ENCODE assay signal across 11 cellular contexts in genomic region chr20:20211274-20211987, GRCh38.
DNase-seq lines count a peak whose midpoint lies in the region; ATAC-seq and TF ChIP-seq lines count a peak whose summit lies in the region.
"Had no signal": no experiment of that assay in that cellular context is flagged by ENCODE, and none has a peak within 500 bp of the region (broad histone marks: within the 10 kb centered on the region; RNA-seq: fewer than 3 reads in every experiment).

No MANE protein-coding gene starts in this region.

- no peak for ATAC-seq in CD4-positive, alpha-beta T cell (ENCODE audit: poor library complexity)
- ATAC-seq: naive thymus-derived CD8-positive, alpha-beta T cell had no signal

- no peak for TF ChIP-seq CTCF in mesothelial cell of epicardium (IDR thresholded peaks at IDR 0.05; ENCODE audit: unreplicated experiment)
- TF ChIP-seq CTCF in CD4-positive, alpha-beta T cell (IDR thresholded peaks at IDR 0.05) = no peak

- intact Hi-C loops in CD4-positive, alpha-beta T cell (cut with DNase I, micrococcal nuclease) = no loop called here

- no peaks in the 10 kb centered on the region for H3K9me3 Mint-ChIP-seq in mesothelial cell of epicardium
- H3K9me3 Mint-ChIP-seq in CD4-positive, alpha-beta T cell = no peaks in the 10 kb centered on the region

- no peaks in the 10 kb centered on the region for H3K27me3 ChIP-seq in CD4-positive, alpha-beta T cell (ENCODE audit: control insufficient read depth, insufficient read depth, low read length)
- H3K27me3 ChIP-seq: SJCRH30 had no signal

- H3K4me3 Mint-ChIP-seq in mesothelial cell of epicardium = no peak overlapping the region
- H3K4me3 Mint-ChIP-seq in CD4-positive, alpha-beta T cell = no peak overlapping the region

- DNase-seq in DMS79 (lab: John Stamatoyannopoulos, UW) (peak; percentile 71), HS-27A (ENCODE audit: low read depth) (peak; percentile 9), RKO (ENCODE audit: low spot score) (peak; percentile 29), mesothelial cell of epicardium (ENCODE audit: low spot score in 2 of 2, unreplicated experiment in 2 of 2) (no peak), NCI-H524 treated with DMSO at 0.1 percent for 48 hours (lab: John Stamatoyannopoulos, UW) (no peak), AML-193 (lab: John Stamatoyannopoulos, UW) (no peak)
- no peak for DNase-seq in CD4-positive, alpha-beta T cell
- DNase-seq: naive thymus-derived CD8-positive, alpha-beta T cell; NCI-H1436 treated with DMSO at 0.1 percent for 48 hours; SJCRH30; stimulated activated CD4-positive, alpha-beta T cell treated with anti-CD3 and anti-CD28 coated beads, Interleukin-12 subunit alpha, Interleukin-12 subunit beta, amount 100 ng/mL, for 4 hours had no signal

- CTCF ChIA-PET in CD4-positive, alpha-beta T cell (lab: Charles Lee) = no interaction called here

- no peak overlapping the region for H3K27ac ChIP-seq in CD4-positive, alpha-beta T cell (ENCODE audit: low read depth, low read length)
- H3K27ac ChIP-seq: SJCRH30 had no signal

- H3K9me3 ChIP-seq in CD4-positive, alpha-beta T cell (ENCODE audit: control insufficient read depth, low read length) = no peaks in the 10 kb centered on the region
- H3K9me3 ChIP-seq: SJCRH30 had no signal

- H3K27me3 Mint-ChIP-seq in mesothelial cell of epicardium (ENCODE audit: low read depth) = peaks cover 13% of the 10 kb centered on the region
- peaks cover 9% of the 10 kb centered on the region for H3K27me3 Mint-ChIP-seq in CD4-positive, alpha-beta T cell

- POLR2A ChIA-PET in CD4-positive, alpha-beta T cell (lab: Charles Lee) = no interaction called here

- no peaks in the 10 kb centered on the region for H3K36me3 Mint-ChIP-seq in mesothelial cell of epicardium
- no peaks in the 10 kb centered on the region for H3K36me3 Mint-ChIP-seq in CD4-positive, alpha-beta T cell (ENCODE audit: low read depth)
- H3K36me3 Mint-ChIP-seq: naive thymus-derived CD8-positive, alpha-beta T cell had no signal

- H3K27ac Mint-ChIP-seq in mesothelial cell of epicardium = peak overlapping the region; percentile 30
- H3K27ac Mint-ChIP-seq in CD4-positive, alpha-beta T cell = no peak overlapping the region
- H3K27ac Mint-ChIP-seq: naive thymus-derived CD8-positive, alpha-beta T cell had no signal

- peaks cover 33% of the 10 kb centered on the region for H3K4me1 Mint-ChIP-seq in mesothelial cell of epicardium
- H3K4me1 Mint-ChIP-seq in CD4-positive, alpha-beta T cell (ENCODE audit: low read depth) = no peaks in the 10 kb centered on the region

Comparison
In these comparisons a context has a peak if more than half of its experiments do, and no peak if none do; other contexts are left out.
1. DNase-seq: peak in DMS79 (single experiment), HS-27A (single experiment) and RKO (single experiment); none in mesothelial cell of epicardium (0 of 2), NCI-H524 treated with DMSO at 0.1 percent for 48 hours (single experiment), AML-193 (0 of 2) and CD4-positive, alpha-beta T cell (0 of 10).